ENCODE assay signal across 16 cellular contexts in the genomic region with DNA sequence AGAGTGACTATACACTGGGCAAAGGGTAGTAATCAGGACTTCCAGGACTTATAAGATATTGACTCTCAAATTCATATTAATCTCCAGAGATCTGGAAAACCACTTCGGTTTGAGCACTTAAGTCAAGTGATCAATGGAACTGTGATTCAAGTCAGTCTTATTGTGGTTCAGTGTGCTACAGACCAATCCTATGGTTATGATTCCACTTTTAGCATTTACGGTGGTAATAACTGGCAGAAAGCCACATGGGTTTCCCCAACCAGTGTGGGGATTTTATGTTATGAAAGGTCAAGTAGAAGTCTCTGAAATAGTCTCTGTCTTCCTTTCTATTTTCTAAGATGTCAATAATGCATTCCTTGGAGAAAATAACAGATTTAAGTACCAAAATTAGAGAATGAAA.
DNase-seq lines count a peak whose midpoint lies in the region; ATAC-seq and TF ChIP-seq lines count a peak whose summit lies in the region.
"Had no signal": no experiment of that assay in that cellular context is flagged by ENCODE, and none has a peak within 500 bp of the region (broad histone marks: within the 10 kb centered on the region; RNA-seq: fewer than 3 reads in every experiment).

No MANE protein-coding gene starts in this region.

- H3K4me1 ChIP-seq in OCI-LY7 (ENCODE audit: insufficient read depth, low read length, poor library complexity, severe bottlenecking): no peaks in the 10 kb centered on the region

- H3K9me3 Mint-ChIP-seq in natural killer cell (peaks cover 7 to 13% of the 10 kb centered on the region in 2 donors), Calu3 (ENCODE audit: low read depth, unreplicated experiment) (peaks cover 3% of the 10 kb centered on the region)
- H3K9me3 Mint-ChIP-seq: activated CD4-positive, alpha-beta T cell treated with anti-CD3 and anti-CD28 coated beads, Interleukin-2, amount 10 ng/mL, durations not matched to agents 24 days and 14 days had no signal

- TF ChIP-seq CTCF in natural killer cell (IDR thresholded peaks at IDR 0.05) (no peak), OCI-LY7 (conservative IDR thresholded peaks at IDR 0.05; ENCODE audit: low read length) (no peak), Calu3 (IDR thresholded peaks at IDR 0.05; ENCODE audit: unreplicated experiment) (no peak)

- POLR2A ChIA-PET in OCI-LY7 (lab: Charles Lee): no interaction called here

- H3K4me1 Mint-ChIP-seq in natural killer cell (no peaks in the 10 kb centered on the region), Calu3 (ENCODE audit: low read depth, unreplicated experiment) (no peaks in the 10 kb centered on the region)
- H3K4me1 Mint-ChIP-seq: activated CD4-positive, alpha-beta T cell treated with anti-CD3 and anti-CD28 coated beads, Interleukin-2, amount 10 ng/mL, durations not matched to agents 24 days and 14 days had no signal

- CTCF ChIA-PET in OCI-LY7 (lab: Charles Lee; ENCODE audit: unreplicated experiment) (no interaction called here), Calu3 (lab: Charles Lee) (no interaction called here)

- peak; percentile 33 for ATAC-seq in GM18519 (IDR thresholded peaks at IDR 0.05; ENCODE audit: low FRiP score, unreplicated experiment)
- ATAC-seq in GM21360 (IDR thresholded peaks at IDR 0.05; ENCODE audit: unreplicated experiment): peak; percentile 76
- peak; percentile 59 for ATAC-seq in HG02884 (IDR thresholded peaks at IDR 0.05; ENCODE audit: unreplicated experiment)
- peak; percentile 57 for ATAC-seq in HG03469 (IDR thresholded peaks at IDR 0.05; ENCODE audit: unreplicated experiment)
- ATAC-seq in natural killer cell: no peak

- no peaks in the 10 kb centered on the region for H3K9me2 ChIP-seq in OCI-LY7 (ENCODE audit: insufficient read depth, low read length)

- H3K27ac Mint-ChIP-seq in natural killer cell (no peak overlapping the region), Calu3 (ENCODE audit: unreplicated experiment) (no peak overlapping the region)
- H3K27ac Mint-ChIP-seq: activated CD4-positive, alpha-beta T cell treated with anti-CD3 and anti-CD28 coated beads, Interleukin-2, amount 10 ng/mL, durations not matched to agents 24 days and 14 days; activated T-cell treated with anti-CD3 and anti-CD28 coated beads, Interleukin-2, amount 50 U/mL, for 24 hours had no signal

- no peak overlapping the region for H2AFZ ChIP-seq in OCI-LY7 (ENCODE audit: low read length)
- H2AFZ ChIP-seq: hepatocyte had no signal

- H3K9me3 ChIP-seq in OCI-LY7 (ENCODE audit: low read length): no peaks in the 10 kb centered on the region

- no TSS peak for BruUV-seq in OCI-LY7 (replicated peaks; lab: Mats Ljungman, UMichigan)
- no TSS peak for BruUV-seq in Calu3 (replicated peaks; lab: Mats Ljungman, UMichigan)

- no peak overlapping the region for H3K27ac ChIP-seq in OCI-LY7 (ENCODE audit: low read depth, low read length, poor library complexity, severe bottlenecking)
- H3K27ac ChIP-seq: cardiac muscle cell, hepatocyte, HL-60 had no signal

- H3K4me3 Mint-ChIP-seq in natural killer cell: no peak overlapping the region
- H3K4me3 Mint-ChIP-seq in Calu3 (ENCODE audit: low read depth, unreplicated experiment): no peak overlapping the region
- H3K4me3 Mint-ChIP-seq: activated CD4-positive, alpha-beta T cell treated with anti-CD3 and anti-CD28 coated beads, Interleukin-2, amount 10 ng/mL, durations not matched to agents 24 days and 14 days; activated T-cell treated with anti-CD3 and anti-CD28 coated beads, Interleukin-2, amount 50 U/mL, for 24 hours had no signal

- no peak overlapping the region for H3K4me3 ChIP-seq in OCI-LY7 (ENCODE audit: low read depth, low read length, poor library complexity, severe bottlenecking)
- H3K4me3 ChIP-seq: cardiac muscle cell, hepatocyte had no signal

- intact Hi-C loops in natural killer cell (cut with micrococcal nuclease): no loop called here
- intact Hi-C loops in OCI-LY7 (cut with micrococcal nuclease; ENCODE audit: unreplicated experiment): no loop called here
- intact Hi-C loops in Calu3 (cut with micrococcal nuclease; ENCODE audit: unreplicated experiment): no loop called here

- H3K36me3 Mint-ChIP-seq in natural killer cell (peaks cover 12% of the 10 kb centered on the region), Calu3 (ENCODE audit: insufficient read depth, unreplicated experiment) (no peaks in the 10 kb centered on the region)

- DNase-seq in natural killer cell: no peak
- no peak for DNase-seq in OCI-LY7 (ENCODE audit: low spot score)
- DNase-seq in activated CD4-positive, CD25-positive, alpha-beta regulatory T cell (lab: John Stamatoyannopoulos, UW): no peak
- no peak for DNase-seq in Calu3
- DNase-seq: activated CD4-positive, alpha-beta T cell treated with anti-CD3 and anti-CD28 coated beads, Interleukin-2, amount 10 ng/mL, durations not matched to agents 24 days and 14 days; activated T-cell treated with anti-CD3 and anti-CD28 coated beads, Interleukin-2, amount 50 U/mL, for 24 hours; COR-L47; HCEC 1CT; stimulated activated CD4-positive, alpha-beta T cell treated with anti-CD3 and anti-CD28 coated beads, Interleukin-4, amount 100 ng/mL, for 4 hours had no signal

- H3K4me2 ChIP-seq in OCI-LY7 (ENCODE audit: low read length): no peak overlapping the region
- H3K4me2 ChIP-seq: hepatocyte had no signal

- H3K79me2 ChIP-seq in OCI-LY7 (ENCODE audit: insufficient read depth, low read depth, low read length): no peaks in the 10 kb centered on the region
- H3K79me2 ChIP-seq: hepatocyte had no signal

- no peaks in the 10 kb centered on the region for H4K20me1 ChIP-seq in OCI-LY7 (ENCODE audit: insufficient read depth, low read length)

- H3K27me3 Mint-ChIP-seq in natural killer cell (ENCODE audit: low read depth in 2 of 2) (no peaks in the 10 kb centered on the region), Calu3 (ENCODE audit: unreplicated experiment) (no peaks in the 10 kb centered on the region)
- H3K27me3 Mint-ChIP-seq: activated CD4-positive, alpha-beta T cell treated with anti-CD3 and anti-CD28 coated beads, Interleukin-2, amount 10 ng/mL, durations not matched to agents 24 days and 14 days; activated T-cell treated with anti-CD3 and anti-CD28 coated beads, Interleukin-2, amount 50 U/mL, for 24 hours had no signal

- H3K36me3 ChIP-seq in OCI-LY7 (ENCODE audit: insufficient read depth, low read length): no peaks in the 10 kb centered on the region
- H3K36me3 ChIP-seq: cardiac muscle cell had no signal

Comparison
In these comparisons a context has a peak if more than half of its experiments do, and no peak if none do; other contexts are left out.
1. ATAC-seq: peak in GM18519 (single experiment), GM21360 (single experiment), HG02884 (single experiment) and HG03469 (single experiment); none in natural killer cell (0 of 3).